3 cellular contexts compared by ENCODE assay signal in the genomic region with DNA sequence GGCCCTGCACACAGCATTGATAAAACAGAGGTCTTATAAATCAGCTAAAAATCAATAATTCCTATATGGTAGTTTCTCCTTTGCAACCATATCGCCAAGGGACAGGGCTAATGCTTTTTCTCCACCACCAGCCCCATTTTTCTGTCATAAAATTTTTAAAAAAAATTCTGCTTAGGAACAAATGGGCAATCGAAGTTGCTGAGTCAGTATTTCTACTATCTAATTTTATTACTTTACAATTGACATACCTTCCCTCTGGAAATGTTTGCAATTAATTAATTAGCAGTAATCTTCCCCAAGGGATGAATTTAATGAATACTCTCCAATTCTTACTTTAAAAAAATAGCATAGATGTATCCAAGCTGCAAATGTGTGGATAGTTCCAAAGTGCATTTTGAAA.
TF ChIP-seq lines count a peak whose summit lies in the region.

No MANE protein-coding gene starts in this region.

TF ChIP-seq in A549, 52 proteins besides CTCF, POLR2A, EP300 and RAD21:
- TF ChIP-seq MAFK (IDR thresholded peaks at IDR 0.05; ENCODE audit: partially characterized antibody): peak; percentile 78
- no peak for TF ChIP-seq RARB (CRISPR knock-in tag; IDR thresholded peaks at IDR 0.05)
- TF ChIP-seq HOXB13 (CRISPR knock-in tag; IDR thresholded peaks at IDR 0.05; ENCODE audit: low read depth): no peak
TF ChIP-seq in A549: peak in this region for 1.

TF ChIP-seq in IMR-90, 13 proteins besides CTCF, POLR2A, EP300 and RAD21:
- TF ChIP-seq MAFK (IDR thresholded peaks at IDR 0.05; ENCODE audit: low read depth, low read length): peak; percentile 78
- no peak for TF ChIP-seq MXI1 (IDR thresholded peaks at IDR 0.05; ENCODE audit: borderline replicate concordance, low read depth, low read length)
- TF ChIP-seq, protein P1, sequence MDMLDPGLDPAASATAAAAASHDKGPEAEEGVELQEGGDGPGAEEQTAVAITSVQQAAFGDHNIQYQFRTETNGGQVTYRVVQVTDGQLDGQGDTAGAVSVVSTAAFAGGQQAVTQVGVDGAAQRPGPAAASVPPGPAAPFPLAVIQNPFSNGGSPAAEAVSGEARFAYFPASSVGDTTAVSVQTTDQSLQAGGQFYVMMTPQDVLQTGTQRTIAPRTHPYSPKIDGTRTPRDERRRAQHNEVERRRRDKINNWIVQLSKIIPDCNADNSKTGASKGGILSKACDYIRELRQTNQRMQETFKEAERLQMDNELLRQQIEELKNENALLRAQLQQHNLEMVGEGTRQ (IDR thresholded peaks at IDR 0.05; ENCODE audit: low read depth, low read length): no peak
- TF ChIP-seq, protein P2, sequence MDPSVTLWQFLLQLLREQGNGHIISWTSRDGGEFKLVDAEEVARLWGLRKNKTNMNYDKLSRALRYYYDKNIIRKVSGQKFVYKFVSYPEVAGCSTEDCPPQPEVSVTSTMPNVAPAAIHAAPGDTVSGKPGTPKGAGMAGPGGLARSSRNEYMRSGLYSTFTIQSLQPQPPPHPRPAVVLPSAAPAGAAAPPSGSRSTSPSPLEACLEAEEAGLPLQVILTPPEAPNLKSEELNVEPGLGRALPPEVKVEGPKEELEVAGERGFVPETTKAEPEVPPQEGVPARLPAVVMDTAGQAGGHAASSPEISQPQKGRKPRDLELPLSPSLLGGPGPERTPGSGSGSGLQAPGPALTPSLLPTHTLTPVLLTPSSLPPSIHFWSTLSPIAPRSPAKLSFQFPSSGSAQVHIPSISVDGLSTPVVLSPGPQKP (IDR thresholded peaks at IDR 0.05; ENCODE audit: borderline replicate concordance, low read depth, low read length): no peak
- no peak for TF ChIP-seq SMC3 (IDR thresholded peaks at IDR 0.05; ENCODE audit: low read depth, low read length)
- TF ChIP-seq RCOR1 (IDR thresholded peaks at IDR 0.05; ENCODE audit: insufficient replicate concordance, low read length): no peak

TF ChIP-seq in H1, 55 proteins besides CTCF, POLR2A, EP300 and RAD21:
- TF ChIP-seq MAFK (IDR thresholded peaks at IDR 0.05; ENCODE audit: low read depth, low read length) (peak; percentile 22; the same call in 1 of the 2 replicates), NANOG (IDR thresholded peaks at IDR 0.05; ENCODE audit: insufficient read depth, low read depth, low read length, poor library complexity, severe bottlenecking) (no peak)
- TF ChIP-seq, protein P3, sequence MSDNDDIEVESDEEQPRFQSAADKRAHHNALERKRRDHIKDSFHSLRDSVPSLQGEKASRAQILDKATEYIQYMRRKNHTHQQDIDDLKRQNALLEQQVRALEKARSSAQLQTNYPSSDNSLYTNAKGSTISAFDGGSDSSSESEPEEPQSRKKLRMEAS (IDR thresholded peaks at IDR 0.05): no peak
TF ChIP-seq in H1: peak in this region for 1.
